In the genomic region with DNA sequence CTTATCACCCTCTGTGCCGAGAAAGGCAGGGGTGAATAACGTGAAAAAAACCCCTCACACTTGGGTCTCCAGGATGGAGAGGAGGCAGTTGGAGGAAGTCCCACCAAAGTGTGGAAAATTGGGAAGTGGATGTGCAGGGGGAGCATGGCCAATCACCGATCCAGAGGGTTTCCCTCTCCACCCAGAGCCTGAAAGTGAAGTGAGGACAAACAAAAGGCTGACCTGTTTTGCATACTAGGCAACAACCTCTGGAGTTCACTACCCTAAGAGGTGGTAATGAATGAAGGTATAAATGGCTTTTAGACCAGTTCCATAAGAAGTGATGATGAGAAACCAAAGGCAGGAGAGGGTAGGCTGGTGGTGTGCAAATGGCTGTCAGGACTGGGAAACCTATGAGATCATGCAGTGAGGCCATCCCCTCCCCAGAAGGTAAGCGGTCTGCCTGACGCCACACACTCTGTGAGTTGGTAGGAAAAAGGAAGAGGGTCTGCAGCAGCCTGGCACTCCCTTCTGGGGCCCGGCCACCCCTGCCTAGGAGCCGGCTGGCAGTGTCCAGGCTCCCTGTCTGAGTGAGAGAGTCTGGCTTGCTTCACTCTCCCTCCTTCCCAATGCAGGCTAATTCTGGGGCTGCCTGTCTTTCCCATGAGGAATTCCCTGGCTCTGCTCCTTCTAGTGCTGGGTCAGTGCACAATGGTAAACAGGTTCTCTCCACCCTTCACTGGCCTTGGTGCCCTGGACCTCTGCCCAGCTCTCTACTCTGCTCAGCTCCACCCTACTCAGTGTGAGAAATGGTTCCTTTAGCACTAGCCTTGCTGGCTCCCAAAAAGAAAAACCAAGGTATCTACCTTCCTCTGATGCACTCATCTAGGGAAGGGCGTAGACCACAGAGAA, we compare ENCODE assay signal across 8 cellular contexts. TPM values are rescaled to one million over a fixed set of nuclear protein-coding genes. Genes with fewer than 3 reads are reported as not detected.
DNase-seq lines count a peak whose midpoint lies in the region; ATAC-seq and TF ChIP-seq lines count a peak whose summit lies in the region.

No MANE protein-coding gene starts in this region.

- CTCF ChIA-PET in activated CD4-positive, alpha-beta memory T cell treated with anti-CD3 and anti-CD28 coated beads, Interleukin-2, amount 10 ng/mL, durations not matched to agents 7 days and 5 days (lab: Charles Lee), result interaction anchor here (0.9 to 1.2 kb wide), 2 partner anchors 14 to 16 kb away, joined by 3 to 5 read pairs; partner anchors contain the start of gene TBC1D10A
- CTCF ChIA-PET in Calu3 (lab: Charles Lee), result interaction anchor here (0.7 to 0.9 kb wide), 2 partner anchors 13 to 23 kb away, joined by 3 read pairs; no protein-coding TSS in a partner anchor

- H3K9ac ChIP-seq in skeletal muscle satellite cell (ENCODE audit: low read depth, low read length), result no peak overlapping the region

- H3K4me1 Mint-ChIP-seq in activated CD4-positive, alpha-beta memory T cell treated with anti-CD3 and anti-CD28 coated beads, Interleukin-2, amount 10 ng/mL, durations not matched to agents 7 days and 5 days, result peaks cover 95% of the 10 kb centered on the region
- H3K4me1 Mint-ChIP-seq in Calu3 (ENCODE audit: low read depth, unreplicated experiment), result peaks cover 92% of the 10 kb centered on the region

- H3K4me2 ChIP-seq in skeletal muscle satellite cell (ENCODE audit: low read length), result peak overlapping the region; percentile 12

- H3K9me3 Mint-ChIP-seq in activated CD4-positive, alpha-beta memory T cell treated with anti-CD3 and anti-CD28 coated beads, Interleukin-2, amount 10 ng/mL, durations not matched to agents 7 days and 5 days, result no peaks in the 10 kb centered on the region
- no peaks in the 10 kb centered on the region for H3K9me3 Mint-ChIP-seq in Calu3 (ENCODE audit: low read depth, unreplicated experiment)

- peak; percentile 75 for DNase-seq in GM04503 (ENCODE audit: low read depth)
- DNase-seq in activated CD4-positive, alpha-beta memory T cell treated with anti-CD3 and anti-CD28 coated beads, Interleukin-2, amount 10 ng/mL, durations not matched to agents 7 days and 5 days, result no peak
- DNase-seq in left ventricle myocardium inferior, result peak; percentile 80
- DNase-seq in Calu3, result no peak
- no peak for DNase-seq in activated effector memory CD4-positive, alpha-beta T cell treated with Interleukin-2 at 50 U/mL for 16 hours
- DNase-seq in pons (ENCODE audit: low spot score), result no peak

- no peaks in the 10 kb centered on the region for H3K27me3 Mint-ChIP-seq in activated CD4-positive, alpha-beta memory T cell treated with anti-CD3 and anti-CD28 coated beads, Interleukin-2, amount 10 ng/mL, durations not matched to agents 7 days and 5 days
- no peaks in the 10 kb centered on the region for H3K27me3 Mint-ChIP-seq in Calu3 (ENCODE audit: unreplicated experiment)

- H3K9me3 ChIP-seq in left ventricle myocardium inferior (replicated peaks) (no peaks in the 10 kb centered on the region), skeletal muscle satellite cell (replicated peaks; ENCODE audit: low read length) (no peaks in the 10 kb centered on the region)

- no peak overlapping the region for H3K4me3 Mint-ChIP-seq in activated CD4-positive, alpha-beta memory T cell treated with anti-CD3 and anti-CD28 coated beads, Interleukin-2, amount 10 ng/mL, durations not matched to agents 7 days and 5 days
- H3K4me3 Mint-ChIP-seq in Calu3 (ENCODE audit: low read depth, unreplicated experiment), result no peak overlapping the region

- TF ChIP-seq CTCF in left ventricle myocardium inferior (IDR thresholded peaks at IDR 0.05; ENCODE audit: borderline replicate concordance) (no peak), Calu3 (IDR thresholded peaks at IDR 0.05; ENCODE audit: unreplicated experiment) (no peak)

- POLR2A ChIA-PET in activated CD4-positive, alpha-beta memory T cell treated with anti-CD3 and anti-CD28 coated beads, Interleukin-2, amount 10 ng/mL, durations not matched to agents 7 days and 5 days (lab: Charles Lee), result interaction anchor here (1.7 to 15.7 kb wide), 2 partner anchors 14 to 21 kb away, joined by 5 to 229 read pairs; partner anchors contain the start of genes CASTOR1 and TBC1D10A

- peaks cover 53% of the 10 kb centered on the region for H3K36me3 Mint-ChIP-seq in activated CD4-positive, alpha-beta memory T cell treated with anti-CD3 and anti-CD28 coated beads, Interleukin-2, amount 10 ng/mL, durations not matched to agents 7 days and 5 days (ENCODE audit: low read depth)
- peaks cover 8% of the 10 kb centered on the region for H3K36me3 Mint-ChIP-seq in Calu3 (ENCODE audit: insufficient read depth, unreplicated experiment)

- H3K27ac ChIP-seq in left ventricle myocardium inferior (replicated peaks), result peak overlapping the region; percentile 87

- no peak for ATAC-seq in activated CD4-positive, CD25-positive, alpha-beta regulatory T cell treated with anti-CD3 and anti-CD28 coated beads, Interleukin-2, amount 50 U/mL, for 24 hours

- H3K36me3 ChIP-seq in left ventricle myocardium inferior (no peaks in the 10 kb centered on the region), skeletal muscle satellite cell (ENCODE audit: insufficient read depth, low read length) (no peaks in the 10 kb centered on the region)

- H3K27ac Mint-ChIP-seq in activated CD4-positive, alpha-beta memory T cell treated with anti-CD3 and anti-CD28 coated beads, Interleukin-2, amount 10 ng/mL, durations not matched to agents 7 days and 5 days, result peak overlapping the region; percentile 40
- H3K27ac Mint-ChIP-seq in Calu3 (ENCODE audit: unreplicated experiment), result no peak overlapping the region

- peak overlapping the region; percentile 43 for H3K4me3 ChIP-seq in left ventricle myocardium inferior
- no peak overlapping the region for H3K4me3 ChIP-seq in skeletal muscle satellite cell (ENCODE audit: low read length)

- BruUV-seq in Calu3 (replicated peaks; lab: Mats Ljungman, UMichigan), result no TSS peak

- H3K4me1 ChIP-seq in left ventricle myocardium inferior, result peaks cover 98% of the 10 kb centered on the region
- peaks cover 26% of the 10 kb centered on the region for H3K4me1 ChIP-seq in skeletal muscle satellite cell (ENCODE audit: control insufficient read depth, insufficient read depth, low read length)

- H3K27me3 ChIP-seq in left ventricle myocardium inferior (ENCODE audit: low read depth) (no peaks in the 10 kb centered on the region), skeletal muscle satellite cell (ENCODE audit: control insufficient read depth, insufficient read depth, low read length) (no peaks in the 10 kb centered on the region)

- intact Hi-C loops in left ventricle myocardium inferior (cut with micrococcal nuclease), result no loop called here
- intact Hi-C loops in Calu3 (cut with micrococcal nuclease; ENCODE audit: unreplicated experiment), result no loop called here

RNA-seq across cellular contexts. Expression of gene TBC1D10A, which starts 15.6 kb away (rescaled TPM):
- total RNA-seq in activated CD4-positive, alpha-beta memory T cell treated with anti-CD3 and anti-CD28 coated beads, Interleukin-2, amount 10 ng/mL, durations not matched to agents 7 days and 5 days, result 10 to 100 TPM; 37.9 to 41.6 TPM
- 5.8 TPM for total RNA-seq in left ventricle myocardium inferior
- 18.0 and 23.4 TPM in 2 replicates for total RNA-seq in skeletal muscle satellite cell (2012; rRNA removed)
- total RNA-seq in Calu3 (2022), result 24.5 and 24.8 TPM in 2 replicates

RNA-seq across cellular contexts. Expression of gene CASTOR1, which starts 21.8 kb away (rescaled TPM):
- total RNA-seq in activated CD4-positive, alpha-beta memory T cell treated with anti-CD3 and anti-CD28 coated beads, Interleukin-2, amount 10 ng/mL, durations not matched to agents 7 days and 5 days, result 10 to 100 TPM; 14.2 to 14.6 TPM
- total RNA-seq in left ventricle myocardium inferior, result 6.5 TPM
- total RNA-seq in skeletal muscle satellite cell (2012; rRNA removed), result 2.0 and 5.7 TPM in 2 replicates
- 12.0 and 14.2 TPM in 2 replicates for total RNA-seq in Calu3 (2022)

RNA-seq across cellular contexts. Expression of gene OSM, which starts 44.5 kb away (rescaled TPM):
- 100 to 1,000 TPM; 103 to 107 TPM for total RNA-seq in activated CD4-positive, alpha-beta memory T cell treated with anti-CD3 and anti-CD28 coated beads, Interleukin-2, amount 10 ng/mL, durations not matched to agents 7 days and 5 days
- total RNA-seq in left ventricle myocardium inferior, result not detected
- not detected in 2 replicates for total RNA-seq in skeletal muscle satellite cell (2012; rRNA removed)
- not detected in 2 replicates for total RNA-seq in Calu3 (2022)

RNA-seq across cellular contexts. Expression of gene SF3A1, which starts 45.6 kb away (rescaled TPM):
- total RNA-seq in activated CD4-positive, alpha-beta memory T cell treated with anti-CD3 and anti-CD28 coated beads, Interleukin-2, amount 10 ng/mL, durations not matched to agents 7 days and 5 days, result 100 to 1,000 TPM; 225 to 226 TPM
- total RNA-seq in left ventricle myocardium inferior (89.2 TPM), Calu3 (2022) (181 and 197 TPM in 2 replicates)
- 23.2 and 26.9 TPM in 2 replicates for total RNA-seq in skeletal muscle satellite cell (2012; rRNA removed)

RNA-seq across cellular contexts. Expression of gene CCDC157, which starts 45.7 kb away (rescaled TPM):
- total RNA-seq in activated CD4-positive, alpha-beta memory T cell treated with anti-CD3 and anti-CD28 coated beads, Interleukin-2, amount 10 ng/mL, durations not matched to agents 7 days and 5 days, result 1 to 10 TPM; 3.2 to 3.6 TPM
- total RNA-seq in left ventricle myocardium inferior (0.58 TPM), Calu3 (2022) (5.0 and 5.5 TPM in 2 replicates)
- total RNA-seq in skeletal muscle satellite cell (2012; rRNA removed), result 0.51 and 2.6 TPM in 2 replicates

Comparison
In these comparisons a context has a peak if more than half of its experiments do, and no peak if none do; other contexts are left out.
1. DNase-seq: peak in GM04503 (single experiment) and left ventricle myocardium inferior (single experiment); none in activated CD4-positive, alpha-beta memory T cell treated with anti-CD3 and anti-CD28 coated beads, Interleukin-2, amount 10 ng/mL, durations not matched to agents 7 days and 5 days (single experiment), Calu3 (single experiment), activated effector memory CD4-positive, alpha-beta T cell treated with Interleukin-2 at 50 U/mL for 16 hours (single experiment) and pons (single experiment).
2. RNA of gene OSM, which starts 44.5 kb away (total RNA-seq): 103 to 107 TPM in activated CD4-positive, alpha-beta memory T cell treated with anti-CD3 and anti-CD28 coated beads, Interleukin-2, amount 10 ng/mL, durations not matched to agents 7 days and 5 days; not detected in Calu3 and not detected in left ventricle myocardium inferior (single experiment); every median in the first group is over 10 times any median in the second.